ENCODE assay signal across 1 cellular context in genomic region chr17:64240261-64240740, GRCh38.
TF ChIP-seq lines count a peak whose summit lies in the region.

No MANE protein-coding gene starts in this region.

TF ChIP-seq in GM23338, 12 proteins besides CTCF, POLR2A, EP300 and RAD21 (continued from another document):
- no peak for TF ChIP-seq ZNF462 (CRISPR knock-in tag; IDR thresholded peaks at IDR 0.05)
